In the genomic region with DNA sequence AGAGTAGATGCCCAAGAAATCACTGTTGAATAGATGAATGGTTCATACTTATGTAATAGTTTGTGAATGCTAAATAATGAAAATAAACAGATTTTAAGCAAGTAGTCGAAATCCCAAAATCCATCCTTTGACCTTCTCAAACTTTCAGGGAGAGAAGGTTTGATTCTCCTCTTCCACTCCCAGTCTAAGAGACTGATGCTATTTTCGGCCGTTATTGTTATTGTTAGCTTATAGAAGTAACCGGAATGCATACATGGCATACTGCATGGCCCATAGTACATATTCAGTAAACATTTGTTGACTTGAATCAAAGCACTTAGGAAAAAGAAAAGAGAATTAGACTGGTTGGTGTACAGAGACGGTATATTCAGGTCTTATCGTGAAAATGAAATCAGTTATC, we compare ENCODE assay signal across 18 cellular contexts.
"Had no signal": no experiment of that assay in that cellular context is flagged by ENCODE, and none has a peak within 500 bp of the region (broad histone marks: within the 10 kb centered on the region; RNA-seq: fewer than 3 reads in every experiment).

No MANE protein-coding gene starts in this region.

- DNase-seq: central memory CD4-positive, alpha-beta T cell; cortex of kidney; dorsolateral prefrontal cortex; effector CD4-positive, alpha-beta T cell; gastrocnemius medialis; head of caudate nucleus; kidney; naive B cell; stimulated activated CD4-positive, alpha-beta T cell treated with anti-CD3 and anti-CD28 coated beads, Interleukin-15, amount 100 ng/mL, for 24 hours; stimulated activated CD4-positive, alpha-beta T cell treated with anti-CD3 and anti-CD28 coated beads, Interleukin-2, amount 100 ng/mL, for 48 hours; stimulated activated naive B cell treated with anti-CD40 and anti-IgM and Interleukin-4, amounts not matched to agents 10 μg/mL and 1 μg/mL and 100 μg/mL, for 72 hours; thyroid gland had no signal

- H3K4me3 ChIP-seq: dorsolateral prefrontal cortex, gastrocnemius medialis, lung, right atrium auricular region, skin epidermis, suprapubic skin, thyroid gland had no signal

- H3K9ac ChIP-seq: parathyroid adenoma had no signal

- H3K9me3 ChIP-seq: gastrocnemius medialis, neutrophil, right atrium auricular region, suprapubic skin, thyroid gland had no signal

- H3K36me3 ChIP-seq: gastrocnemius medialis, neutrophil, right atrium auricular region, suprapubic skin, thyroid gland had no signal

- H3K27me3 ChIP-seq: dorsolateral prefrontal cortex, gastrocnemius medialis, right atrium auricular region, suprapubic skin, thyroid gland had no signal

- H3K4me1 ChIP-seq: gastrocnemius medialis, parathyroid adenoma had no signal

- H3K27ac ChIP-seq: dorsolateral prefrontal cortex, gastrocnemius medialis, neutrophil, parathyroid adenoma, suprapubic skin, thyroid gland had no signal

- H2AFZ ChIP-seq: parathyroid adenoma had no signal

- H3K79me2 ChIP-seq: parathyroid adenoma had no signal
